15 cellular contexts compared by ENCODE assay signal in genomic region chr1:50989694-50990093, GRCh38. TPM values are rescaled to one million over a fixed set of nuclear protein-coding genes. Genes with fewer than 3 reads are reported as not detected.
A peak's percentile ranks its signal among the peaks of the same experiment; 100 is the strongest.
DNase-seq lines count a peak whose midpoint lies in the region; ATAC-seq and TF ChIP-seq lines count a peak whose summit lies in the region.
"Had no signal": no experiment of that assay in that cellular context is flagged by ENCODE, and none has a peak within 500 bp of the region (broad histone marks: within the 10 kb centered on the region; RNA-seq: fewer than 3 reads in every experiment).

No MANE protein-coding gene starts in this region.

- no peaks in the 10 kb centered on the region for H4K20me1 ChIP-seq in GM23248 (ENCODE audit: insufficient read depth)

- peak; percentile 47 for DNase-seq in AG08395 (ENCODE audit: low spot score)
- DNase-seq in GM23248: peak; percentile 83
- DNase-seq in RPMI7951 (ENCODE audit: low read depth): peak; percentile 21
- peak; percentile 35 for DNase-seq in fibroblast of the aortic adventitia (ENCODE audit: low read depth)
- no peak for DNase-seq in T-helper 1 cell
- no peak for DNase-seq in superior temporal gyrus (ENCODE audit: extremely low spot score)
- DNase-seq in DMS 273 treated with DMSO at 0.1 percent for 48 hours (lab: John Stamatoyannopoulos, UW): no peak
- DNase-seq: C1 segment of cervical spinal cord, DMS153, NCI-H1092, NCI-H524, Peyer's patch, SHP77 had no signal

- no peaks in the 10 kb centered on the region for H3F3A ChIP-seq in GM23248 (ENCODE audit: insufficient read depth)

- TF ChIP-seq CTCF in fibroblast of the aortic adventitia (IDR thresholded peaks at IDR 0.05; ENCODE audit: insufficient read depth, low read length): no peak

- H3K4me3 ChIP-seq in GM23248 (no peak overlapping the region), fibroblast of the aortic adventitia (ENCODE audit: low read depth, low read length) (no peak overlapping the region)
- H3K4me3 ChIP-seq: GM23338, Peyer's patch had no signal

- H3K9me2 ChIP-seq in GM23248 (ENCODE audit: insufficient read depth): no peaks in the 10 kb centered on the region

- peaks cover 7% of the 10 kb centered on the region for H3K4me1 ChIP-seq in GM23248 (ENCODE audit: insufficient read depth)
- H3K4me1 ChIP-seq: Peyer's patch had no signal

- H3K27ac ChIP-seq in GM23248: no peak overlapping the region
- H3K27ac ChIP-seq: Peyer's patch had no signal

- no peak overlapping the region for H3K4me2 ChIP-seq in GM23248 (ENCODE audit: unreplicated experiment)
- H3K4me2 ChIP-seq: GM23338 had no signal

- no peak for ATAC-seq in GM19035 (IDR thresholded peaks at IDR 0.05; ENCODE audit: unreplicated experiment)
- ATAC-seq: GM23338 had no signal

- in situ Hi-C loops in GM23248 (cut with MboI): no loop called here

- H3K9ac ChIP-seq in GM23248: no peak overlapping the region

- H2AFZ ChIP-seq in GM23248: no peak overlapping the region
- H2AFZ ChIP-seq: GM23338 had no signal

- H3K36me3 ChIP-seq in GM23248 (ENCODE audit: low read depth): no peaks in the 10 kb centered on the region
- H3K36me3 ChIP-seq: Peyer's patch had no signal

- no peaks in the 10 kb centered on the region for H3K27me3 ChIP-seq in GM23248 (replicated peaks; ENCODE audit: insufficient read depth)
- H3K27me3 ChIP-seq: Peyer's patch had no signal

- H3K79me2 ChIP-seq in GM23248 (ENCODE audit: insufficient read depth): no peaks in the 10 kb centered on the region

- no peaks in the 10 kb centered on the region for H3K9me3 ChIP-seq in GM23248 (ENCODE audit: low read depth)
- H3K9me3 ChIP-seq: Peyer's patch had no signal

- WGBS in GM23248 (ENCODE audit: low coverage in 1 of 2, low lambda C conversion rate in 2 of 2, missing lambda C conversion rate in 2 of 2), 2 experiments: 65 to 66% methylated on average over 2 of the region's 2 CpGs

RNA-seq across cellular contexts. Expression of gene CDKN2C, which starts 19.6 kb away (rescaled TPM):
- total RNA-seq in GM23248 (2014; rRNA removed; shearing (Covaris generic)): 17.3 and 19.2 TPM in 2 replicates
- 11.7 and 12.6 TPM in 2 replicates for polyA plus RNA-seq in GM23248 (2016; fragmentation: Nextera tagmentation; extraction: Ambion mirVana)
- 108 and 133 TPM in 2 replicates for total RNA-seq in RPMI7951 (2014; rRNA removed; shearing (Covaris generic))
- total RNA-seq in fibroblast of the aortic adventitia (ENCODE audit: low replicate concordance): 15.3 and 34.1 TPM in 2 replicates
- total RNA-seq: GM23338 had no signal
- polyA plus RNA-seq: GM23338 had no signal

RNA-seq across cellular contexts. Expression of gene FAF1, which starts 29.6 kb away (rescaled TPM):
- total RNA-seq in GM23248 (2014; rRNA removed; shearing (Covaris generic)): 49.1 and 53.9 TPM in 2 replicates
- 7.2 and 9.5 TPM in 2 replicates for polyA plus RNA-seq in GM23248 (2016; fragmentation: Nextera tagmentation; extraction: Ambion mirVana)
- 88.3 and 102 TPM in 2 replicates for total RNA-seq in RPMI7951 (2014; rRNA removed; shearing (Covaris generic))
- total RNA-seq in fibroblast of the aortic adventitia (ENCODE audit: low replicate concordance): 93.8 and 100 TPM in 2 replicates

Comparison
In these comparisons a context has a peak if more than half of its experiments do, and no peak if none do; other contexts are left out.
1. DNase-seq: peak in AG08395 (single experiment), GM23248 (single experiment), RPMI7951 (single experiment) and fibroblast of the aortic adventitia (single experiment); none in T-helper 1 cell (0 of 5), superior temporal gyrus (single experiment) and DMS 273 treated with DMSO at 0.1 percent for 48 hours (single experiment).